ENCODE assay signal across 16 cellular contexts in the genomic region with DNA sequence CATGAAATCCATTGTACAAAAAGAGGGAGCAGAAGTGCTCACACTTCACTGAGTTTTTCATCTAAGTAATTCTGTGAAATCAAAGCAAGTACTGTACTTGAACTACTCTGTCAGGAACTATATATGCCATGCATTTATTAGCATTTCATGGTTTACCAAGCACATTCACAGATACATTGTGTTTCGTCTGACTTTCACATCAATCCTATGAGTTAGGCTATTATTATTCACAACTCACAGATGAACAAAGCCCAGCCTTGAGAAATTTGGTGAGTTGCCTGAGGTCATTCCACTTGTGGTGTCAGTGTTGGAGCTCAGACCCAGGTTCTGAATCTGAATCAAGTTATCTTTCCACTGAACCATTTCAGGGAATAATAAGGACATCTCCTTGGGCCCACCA.
"Had no signal": no experiment of that assay in that cellular context is flagged by ENCODE, and none has a peak within 500 bp of the region (broad histone marks: within the 10 kb centered on the region; RNA-seq: fewer than 3 reads in every experiment).

No MANE protein-coding gene starts in this region.

- ATAC-seq: activated CD8-positive, alpha-beta T cell treated with anti-CD3 and anti-CD28 coated beads for 36 hours; left ventricle myocardium superior had no signal

- H3K4me2 ChIP-seq: hepatocyte had no signal

- H3K27me3 ChIP-seq: colonic mucosa, hepatocyte, pancreas, upper lobe of left lung had no signal

- H3K27ac Mint-ChIP-seq: activated CD8-positive, alpha-beta T cell treated with anti-CD3 and anti-CD28 coated beads for 36 hours; stimulated activated naive CD8-positive, alpha-beta T cell treated with anti-CD3 and anti-CD28 coated beads, Interleukin-15, Interleukin-2, amounts not matched to agents 100 ng/mL and 50 ng/mL, for 24 hours had no signal

- H3K4me3 Mint-ChIP-seq: activated CD8-positive, alpha-beta T cell treated with anti-CD3 and anti-CD28 coated beads for 36 hours; neural crest cell; stimulated activated naive CD8-positive, alpha-beta T cell treated with anti-CD3 and anti-CD28 coated beads, Interleukin-15, Interleukin-2, amounts not matched to agents 100 ng/mL and 50 ng/mL, for 24 hours had no signal

- H2AFZ ChIP-seq: hepatocyte had no signal

- H3K27ac ChIP-seq: colonic mucosa, epithelial cell of prostate, hepatocyte, pancreas, upper lobe of left lung had no signal

- DNase-seq: activated CD4-positive, alpha-beta T cell treated with anti-CD3 and anti-CD28 coated beads for 4 hours; activated CD8-positive, alpha-beta memory T cell treated with anti-CD3 and anti-CD28 coated beads, Interleukin-2, amount 50 U/mL, for 48 hours; activated CD8-positive, alpha-beta T cell treated with anti-CD3 and anti-CD28 coated beads for 36 hours; caudate nucleus; colonic mucosa; kidney; left ventricle myocardium superior; pancreas; stimulated activated CD4-positive, alpha-beta T cell treated with anti-CD3 and anti-CD28 coated beads, Interleukin-15, amount 100 ng/mL, for 24 hours; stimulated activated CD4-positive, alpha-beta T cell treated with anti-CD3 and anti-CD28 coated beads, Interleukin-4, amount 100 ng/mL, for 24 hours; T1000; upper lobe of left lung had no signal

- H3K79me2 ChIP-seq: hepatocyte had no signal

- H3K36me3 ChIP-seq: colonic mucosa, pancreas, upper lobe of left lung had no signal

- H3K9me3 ChIP-seq: colonic mucosa, pancreas, upper lobe of left lung had no signal

- H3K4me3 ChIP-seq: colonic mucosa, hepatocyte, pancreas, upper lobe of left lung had no signal
